In the genomic region with DNA sequence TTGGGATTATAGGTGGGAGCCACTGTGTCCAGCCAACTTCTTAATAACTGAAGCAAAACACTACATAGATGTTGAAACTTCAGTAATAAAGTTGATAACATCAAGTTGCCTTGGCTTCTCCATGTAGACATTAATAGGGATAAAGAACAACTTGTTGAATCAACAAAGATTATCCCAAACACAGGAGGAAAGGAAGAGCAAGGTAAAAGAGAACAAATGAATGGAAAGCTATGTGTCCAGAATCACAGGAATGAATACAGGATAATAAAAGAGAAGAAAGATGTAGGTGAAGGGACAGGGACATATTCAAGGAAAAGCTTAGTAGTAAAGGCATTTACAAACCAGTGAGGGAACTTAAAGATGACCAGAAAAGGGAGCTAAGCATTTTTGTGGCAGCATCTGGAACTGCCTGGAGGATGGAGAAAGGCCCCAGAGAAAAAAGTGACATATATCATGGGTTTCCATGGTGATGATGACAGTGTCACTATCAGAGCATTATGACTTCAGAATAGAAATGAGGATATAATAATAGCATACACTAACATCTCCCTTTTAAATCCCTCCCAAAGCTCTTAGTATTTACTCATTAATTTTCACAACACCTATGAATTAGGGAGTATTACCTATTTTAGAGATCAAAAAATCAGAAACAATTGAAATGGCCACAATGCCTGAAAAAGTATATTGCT, we compare ENCODE assay signal across 15 cellular contexts. TPM values are rescaled to one million over a fixed set of nuclear protein-coding genes. Genes with fewer than 3 reads are reported as not detected.
DNase-seq lines count a peak whose midpoint lies in the region; ATAC-seq and TF ChIP-seq lines count a peak whose summit lies in the region.
"Had no signal": no experiment of that assay in that cellular context is flagged by ENCODE, and none has a peak within 500 bp of the region (broad histone marks: within the 10 kb centered on the region; RNA-seq: fewer than 3 reads in every experiment).

No MANE protein-coding gene starts in this region.

- no peaks in the 10 kb centered on the region for H3K79me2 ChIP-seq in Loucy (ENCODE audit: insufficient read depth, low read length)

- peak; percentile 45 for DNase-seq in NCI-H2227 (lab: John Stamatoyannopoulos, UW; ENCODE audit: unreplicated experiment)
- no peak for DNase-seq in NCI-H2227 treated with DMSO at 0.1 percent for 48 hours (lab: John Stamatoyannopoulos, UW)
- peak; percentile 37 for DNase-seq in RKO (ENCODE audit: low spot score)
- no peak for DNase-seq in middle frontal gyrus (ENCODE audit: extremely low spot score, low spot score)
- DNase-seq in mesenteric fat pad (ENCODE audit: low spot score): no peak
- DNase-seq: Calu3; CD4-positive, alpha-beta memory T cell; DMS79; H9; NCI-H1048; NCI-H2081; PC-9; SW 1271 had no signal

- H3F3A ChIP-seq in Loucy (ENCODE audit: low read depth): no peaks in the 10 kb centered on the region

- H3K9me2 ChIP-seq in Loucy (replicated peaks; ENCODE audit: low read depth, low read length): no peaks in the 10 kb centered on the region

- H3K27me3 ChIP-seq in Loucy (ENCODE audit: insufficient read depth, low read length, poor library complexity, severe bottlenecking): no peaks in the 10 kb centered on the region

- no peaks in the 10 kb centered on the region for H4K20me1 ChIP-seq in Loucy (ENCODE audit: insufficient read depth, low read length, poor library complexity, severe bottlenecking)

- H2AFZ ChIP-seq in Loucy (ENCODE audit: low read length): no peak overlapping the region
- H2AFZ ChIP-seq: PC-9 had no signal

- no peaks in the 10 kb centered on the region for H3K36me3 ChIP-seq in Loucy (ENCODE audit: insufficient read depth, low read length)

- H3K4me3 ChIP-seq in Loucy (ENCODE audit: low read length, poor library complexity, severe bottlenecking): no peak overlapping the region
- H3K4me3 ChIP-seq: PC-9 had no signal

- H3K9me3 ChIP-seq in Loucy (ENCODE audit: insufficient read depth, low read depth, low read length): no peaks in the 10 kb centered on the region

- no peak for ATAC-seq in GM19328 (IDR thresholded peaks at IDR 0.05; ENCODE audit: unreplicated experiment)

- H3K4me1 ChIP-seq in Loucy (ENCODE audit: insufficient read depth, low read length, poor library complexity, severe bottlenecking): peaks cover 32% of the 10 kb centered on the region

- peak overlapping the region; percentile 36 for H3K9ac ChIP-seq in Loucy (ENCODE audit: low read depth, low read length, poor library complexity, severe bottlenecking)

- no peak for TF ChIP-seq CTCF in Loucy (conservative IDR thresholded peaks at IDR 0.05; ENCODE audit: low read length)

- H3K4me2 ChIP-seq in Loucy (ENCODE audit: low read depth, low read length, poor library complexity, severe bottlenecking): peak overlapping the region; percentile 30
- H3K4me2 ChIP-seq: PC-9 had no signal

RNA-seq across cellular contexts. Expression of gene MDM1, which starts 24.0 kb away (rescaled TPM):
- 14.9 TPM for total RNA-seq in mesenteric fat pad

Comparison
In these comparisons a context has a peak if more than half of its experiments do, and no peak if none do; other contexts are left out.
1. DNase-seq: peak in NCI-H2227 (single experiment) and RKO (single experiment); none in NCI-H2227 treated with DMSO at 0.1 percent for 48 hours (single experiment), middle frontal gyrus (single experiment) and mesenteric fat pad (single experiment).